Comparison of ENCODE assay signal across 7 cellular contexts in genomic region chr4:5278213-5278612, GRCh38.
"Had no signal": no experiment of that assay in that cellular context is flagged by ENCODE, and none has a peak within 500 bp of the region (broad histone marks: within the 10 kb centered on the region; RNA-seq: fewer than 3 reads in every experiment).

No MANE protein-coding gene starts in this region.

- H3K27ac ChIP-seq: HL-60, KMS-11 had no signal

- H3K27ac Mint-ChIP-seq: IgD-negative memory B cell had no signal

- ATAC-seq: HepG2, K562 had no signal

- DNase-seq: IMR-90, KG1 had no signal

- H3K4me1 Mint-ChIP-seq: IgD-negative memory B cell had no signal

- H3K9ac ChIP-seq: KMS-11 had no signal

- H3K4me2 ChIP-seq: KMS-11 had no signal

- H3K36me3 Mint-ChIP-seq: IgD-negative memory B cell had no signal

- H3K4me3 ChIP-seq: K562 had no signal
